Comparison of ENCODE assay signal across 9 cellular contexts in genomic region chr17:77666881-77667395, GRCh38.
A peak's percentile ranks its signal among the peaks of the same experiment; 100 is the strongest.
DNase-seq lines count a peak whose midpoint lies in the region; ATAC-seq, FAIRE-seq and TF ChIP-seq lines count a peak whose summit lies in the region.
"Had no signal": no experiment of that assay in that cellular context is flagged by ENCODE, and none has a peak within 500 bp of the region (broad histone marks: within the 10 kb centered on the region; RNA-seq: fewer than 3 reads in every experiment).

No MANE protein-coding gene starts in this region.

- WGBS in GM12878 (ENCODE audit: insufficient coverage, insufficient replicate concordance, low lambda C conversion rate, missing lambda C conversion rate): 13% methylated on average over 7 of the region's 7 CpGs

- SMC1A ChIA-PET in GM12878 (lab: Charles Lee; ENCODE audit: uncharacterized antibody, unreplicated experiment): no interaction called here

- no TSS peak for BruUV-seq in GM12878 (replicated peaks; lab: Mats Ljungman, UMichigan)

- no peaks in the 10 kb centered on the region for H3F3A ChIP-seq in GM23338 (replicated peaks; ENCODE audit: low read depth)

- H3K9me2 ChIP-seq in GM23338 (ENCODE audit: insufficient read depth): peaks cover 4% of the 10 kb centered on the region; the same call in 1 of the 2 replicates

- H3K27ac Mint-ChIP-seq in GM23338: no peak overlapping the region

- no peak overlapping the region for H3K9ac ChIP-seq in GM12878 (ENCODE audit: control insufficient read depth, insufficient read depth, low read length)

- H3K36me3 ChIP-seq in GM23338 (ENCODE audit: insufficient read depth) (no peaks in the 10 kb centered on the region), GM12878 (ENCODE audit: control insufficient read depth in 2 of 2, insufficient read depth in 2 of 2, low read length in 1 of 2) (no peaks in the 10 kb centered on the region)
- H3K36me3 ChIP-seq: SJSA1 had no signal

- TF ChIP-seq EP300 in GM12878 (IDR thresholded peaks at IDR 0.05; ENCODE audit: borderline replicate concordance in 1 of 2, control insufficient read depth in 1 of 2, low read depth in 2 of 2, low read length in 2 of 2): no peak

- no peak for FAIRE-seq in GM12878 (lab: Jason Lieb, UNC)

- no peak overlapping the region for H3K4me3 Mint-ChIP-seq in GM23338

- RAD21 ChIA-PET in GM12878 (lab: Charles Lee; ENCODE audit: unreplicated experiment): no interaction called here

- ATAC-seq in GM23338: no peak
- ATAC-seq in GM12878: no peak
- ATAC-seq in GM21825 (IDR thresholded peaks at IDR 0.05; ENCODE audit: unreplicated experiment): no peak
- no peak for ATAC-seq in GM19328 (IDR thresholded peaks at IDR 0.05; ENCODE audit: unreplicated experiment)
- no peak for ATAC-seq in SK-N-SH treated with all-trans-retinoic acid at 6 μM for 48 hours

- intact Hi-C loops in GM12878 (cut with micrococcal nuclease; ENCODE audit: unreplicated experiment): no loop called here

- TF ChIP-seq CTCF in GM23338 (conservative IDR thresholded peaks at IDR 0.05; ENCODE audit: low read depth in 2 of 2) (no peak), GM12878 (IDR thresholded peaks at IDR 0.05 in 2 of 3, conservative IDR thresholded peaks at IDR 0.05 in 1 of 3; ENCODE audit: control insufficient read depth in 2 of 3, extremely low read depth in 1 of 3, insufficient read depth in 1 of 3, low read depth in 3 of 3, low read length in 3 of 3) (no peak)

- H3K9me3 Mint-ChIP-seq in GM23338: peaks cover 50% of the 10 kb centered on the region

- H3K79me2 ChIP-seq in GM23338 (replicated peaks; ENCODE audit: insufficient read depth) (no peaks in the 10 kb centered on the region), GM12878 (ENCODE audit: control insufficient read depth, insufficient read depth, low read length) (no peaks in the 10 kb centered on the region)

- TF ChIP-seq POLR2A in GM12878 (IDR thresholded peaks at IDR 0.05; ENCODE audit: low read depth, low read length): peak; percentile 36; the same call in 1 of the 2 replicates

- POLR2A ChIA-PET in GM12878 (lab: Charles Lee): no interaction called here
- POLR2A ChIA-PET in HEK293T (lab: Yijun Ruan, JAX): no interaction called here

- H3K27me3 ChIP-seq in GM23338 (ENCODE audit: insufficient read depth) (no peaks in the 10 kb centered on the region), GM12878 (replicated peaks in 1 of 2; ENCODE audit: control insufficient read depth in 2 of 2, insufficient read depth in 2 of 2, low read length in 1 of 2) (no peaks in the 10 kb centered on the region)
- H3K27me3 ChIP-seq: SJSA1 had no signal

- peaks cover 5% of the 10 kb centered on the region for H3K4me1 Mint-ChIP-seq in GM23338

- H2AFZ ChIP-seq in GM23338: peak overlapping the region; percentile 38; the same call in 1 of the 2 replicates
- H2AFZ ChIP-seq in GM12878 (ENCODE audit: control insufficient read depth, low read depth, low read length): peak overlapping the region; percentile 77

- no peaks in the 10 kb centered on the region for H3K4me1 ChIP-seq in GM23338 (ENCODE audit: insufficient read depth)
- no peaks in the 10 kb centered on the region for H3K4me1 ChIP-seq in GM12878 (ENCODE audit: control insufficient read depth, insufficient read depth, low read length)
- H3K4me1 ChIP-seq: SJSA1 had no signal

- H3K9me3 ChIP-seq in GM12878 (replicated peaks; ENCODE audit: control insufficient read depth, insufficient read depth, low read length): peaks cover 6% of the 10 kb centered on the region; the same call in 2 of the 3 replicates

- H3K4me2 ChIP-seq in GM23338: no peak overlapping the region
- peak overlapping the region; percentile 51 for H3K4me2 ChIP-seq in GM12878 (ENCODE audit: control insufficient read depth, insufficient read depth)

- DNase-seq in GM23338 (ENCODE audit: low spot score): no peak
- DNase-seq in activated CD4-positive, CD25-positive, alpha-beta regulatory T cell treated with anti-CD3 and anti-CD28 coated beads, Interleukin-2, amount 50 U/mL, for 72 hours: peak; percentile 62
- no peak for DNase-seq in GM12878 (ENCODE audit: low read depth, low spot score)
- peak; percentile 25 to 29 for DNase-seq in stimulated activated CD8-positive, alpha-beta memory T cell treated with anti-CD3 and anti-CD28 coated beads, Interleukin-4, amount 100 ng/mL, for 1 hour (ENCODE audit: low read depth in 2 of 2, low spot score in 1 of 2)
- DNase-seq in HEK293T (ENCODE audit: extremely low spot score): no peak

- no peak overlapping the region for H3K4me3 ChIP-seq in GM23338
- H3K4me3 ChIP-seq in GM12878: 0 out of 2 replicates have a peak overlapping the region, but pooled peaks have one; percentile 35
- H3K4me3 ChIP-seq: SJSA1 had no signal

- peaks cover 35% of the 10 kb centered on the region for H3K36me3 Mint-ChIP-seq in GM23338 (ENCODE audit: low read depth)

- CTCF ChIA-PET in GM12878 (lab: Yijun Ruan, JAX): no interaction called here
- CTCF ChIA-PET in HEK293T (lab: Yijun Ruan, JAX): no interaction called here

- no peaks in the 10 kb centered on the region for H4K20me1 ChIP-seq in GM23338 (replicated peaks; ENCODE audit: insufficient read depth)
- no peaks in the 10 kb centered on the region for H4K20me1 ChIP-seq in GM12878 (ENCODE audit: control insufficient read depth, insufficient read depth)

- no peak for TF ChIP-seq RAD21 in GM12878 (IDR thresholded peaks at IDR 0.05; ENCODE audit: insufficient read depth, low read depth, low read length)

- in situ Hi-C loops in GM12878 (cut with MboI): no loop called here

- H3K27ac ChIP-seq in GM23338 (ENCODE audit: low read depth) (no peak overlapping the region), GM12878 (ENCODE audit: control insufficient read depth, insufficient read depth) (peak overlapping the region; percentile 35)
- H3K27ac ChIP-seq: SJSA1 had no signal

- H3K27me3 Mint-ChIP-seq in GM23338 (ENCODE audit: insufficient read depth, low read depth, poor library complexity): peaks cover 2% of the 10 kb centered on the region

TF ChIP-seq in GM23338, 12 proteins besides CTCF, POLR2A, EP300 and RAD21 (continues in another document):
- TF ChIP-seq ZNF331 (CRISPR knock-in tag; IDR thresholded peaks at IDR 0.05; ENCODE audit: low read depth): no peak
- TF ChIP-seq CREB1 (CRISPR knock-in tag; IDR thresholded peaks at IDR 0.05; ENCODE audit: low read depth): no peak

TF ChIP-seq in GM12878, 131 proteins besides CTCF, POLR2A, EP300 and RAD21:
- no peak for TF ChIP-seq TAF1 (IDR thresholded peaks at IDR 0.05; ENCODE audit: borderline replicate concordance, low read depth, low read length)
- TF ChIP-seq ESRRA (IDR thresholded peaks at IDR 0.05; ENCODE audit: low read length): no peak
- peak; percentile 24; the same call in 1 of the 2 replicates for TF ChIP-seq GABPA (IDR thresholded peaks at IDR 0.05; ENCODE audit: low read depth)
- no peak for TF ChIP-seq LARP7 (IDR thresholded peaks at IDR 0.05)

TF ChIP-seq in HEK293T, 16 proteins besides CTCF, POLR2A, EP300 and RAD21:
- TF ChIP-seq LEF1 (IDR thresholded peaks at IDR 0.05; ENCODE audit: borderline replicate concordance) (no peak), PKNOX1 (IDR thresholded peaks at IDR 0.05) (no peak), FOXK2 (IDR thresholded peaks at IDR 0.05) (no peak), TARDBP (IDR thresholded peaks at IDR 0.05) (no peak), FOXA1 (IDR thresholded peaks at IDR 0.05) (no peak), NFRKB (IDR thresholded peaks at IDR 0.05) (no peak), HDGF (IDR thresholded peaks at IDR 0.05; ENCODE audit: borderline replicate concordance) (no peak), BHLHE40 (IDR thresholded peaks at IDR 0.05; ENCODE audit: borderline replicate concordance) (no peak), L3MBTL2 (conservative IDR thresholded peaks at IDR 0.05) (no peak), CTBP1 (IDR thresholded peaks at IDR 0.05; ENCODE audit: borderline replicate concordance) (no peak), SP1 (IDR thresholded peaks at IDR 0.05) (no peak), ZNF384 (IDR thresholded peaks at IDR 0.05) (no peak), ARNT (IDR thresholded peaks at IDR 0.05) (no peak), FOXM1 (IDR thresholded peaks at IDR 0.05; ENCODE audit: borderline replicate concordance) (no peak), SUZ12 (IDR thresholded peaks at IDR 0.05) (no peak)
TF ChIP-seq in HEK293T: peak in this region for 0.

TF ChIP-seq in SK-N-SH treated with all-trans-retinoic acid at 6 μM for 48 hours, 23 proteins besides CTCF, POLR2A, EP300 and RAD21:
- TF ChIP-seq ZNF70 (CRISPR knock-in tag; IDR thresholded peaks at IDR 0.05): no peak
- no peak for TF ChIP-seq CSRNP3 (CRISPR knock-in tag; IDR thresholded peaks at IDR 0.05)
- TF ChIP-seq PATZ1 (CRISPR knock-in tag; IDR thresholded peaks at IDR 0.05; ENCODE audit: borderline replicate concordance): no peak
- TF ChIP-seq ARNTL (CRISPR knock-in tag; IDR thresholded peaks at IDR 0.05; ENCODE audit: borderline replicate concordance, low read depth): no peak
- TF ChIP-seq ZC3H10 (CRISPR knock-in tag; IDR thresholded peaks at IDR 0.05): no peak
- TF ChIP-seq BACH2 (CRISPR knock-in tag; IDR thresholded peaks at IDR 0.05; ENCODE audit: borderline replicate concordance): no peak
- TF ChIP-seq ZNF565 (CRISPR knock-in tag; conservative IDR thresholded peaks at IDR 0.05; ENCODE audit: low read depth): no peak
TF ChIP-seq in SK-N-SH treated with all-trans-retinoic acid at 6 μM for 48 hours: peak in this region for 0.

Comparison
In these comparisons a context has a peak if more than half of its experiments do, and no peak if none do; other contexts are left out.
1. DNase-seq: peak in activated CD4-positive, CD25-positive, alpha-beta regulatory T cell treated with anti-CD3 and anti-CD28 coated beads, Interleukin-2, amount 50 U/mL, for 72 hours (single experiment) and stimulated activated CD8-positive, alpha-beta memory T cell treated with anti-CD3 and anti-CD28 coated beads, Interleukin-4, amount 100 ng/mL, for 1 hour (2 of 2); none in GM23338 (single experiment), GM12878 (single experiment) and HEK293T (single experiment).